In genomic region chr5:108459661-108460170, GRCh38 we compare ENCODE assay signal across 19 cellular contexts.
DNase-seq lines count a peak whose midpoint lies in the region; ATAC-seq and TF ChIP-seq lines count a peak whose summit lies in the region.
"Had no signal": no experiment of that assay in that cellular context is flagged by ENCODE, and none has a peak within 500 bp of the region (broad histone marks: within the 10 kb centered on the region; RNA-seq: fewer than 3 reads in every experiment).

No MANE protein-coding gene starts in this region.

- POLR2A ChIA-PET in A673 (lab: Charles Lee; ENCODE audit: low non-redundant PET): no interaction called here

- H3K4me1 Mint-ChIP-seq in GM23338: peaks cover 5% of the 10 kb centered on the region; the same call in 1 of the 3 replicates
- H3K4me1 Mint-ChIP-seq in glutamatergic neuron (ENCODE audit: low read depth, unreplicated experiment): peaks cover 8% of the 10 kb centered on the region
- H3K4me1 Mint-ChIP-seq: CD4-positive, CD25-positive, alpha-beta regulatory T cell had no signal

- H3K23ac ChIP-seq in trophoblast cell (ENCODE audit: low read length): no peak overlapping the region

- DNase-seq in A673 (ENCODE audit: low spot score) (peak; percentile 24), GM23338 (ENCODE audit: low spot score) (peak; percentile 5), glutamatergic neuron (no peak), trophoblast cell (peak; percentile 41 to 79), NCI-H187 (lab: John Stamatoyannopoulos, UW) (no peak)
- DNase-seq: CD4-positive, CD25-positive, alpha-beta regulatory T cell; EL; GF-D8; KG1; NCI-H1694; NCI-H2081 treated with DMSO at 0.1 percent for 48 hours; NCI-H2171 treated with DMSO at 0.1 percent for 48 hours; NCI-H446; Peyer's patch had no signal

- H3K4ac ChIP-seq in trophoblast cell (ENCODE audit: low read depth, low read length): no peak overlapping the region

- H3K4me2 ChIP-seq in GM23338: no peak overlapping the region
- no peak overlapping the region for H3K4me2 ChIP-seq in trophoblast cell (ENCODE audit: low read length)
- H3K4me2 ChIP-seq: A549 had no signal

- H3K27ac Mint-ChIP-seq in GM23338 (no peak overlapping the region), glutamatergic neuron (ENCODE audit: unreplicated experiment) (peak overlapping the region; percentile 48)
- H3K27ac Mint-ChIP-seq: CD4-positive, CD25-positive, alpha-beta regulatory T cell had no signal

- CTCF ChIA-PET in A673 (lab: Charles Lee): no interaction called here

- H3K4me3 ChIP-seq in A673 (ENCODE audit: low read depth, low read length, poor library complexity, severe bottlenecking) (no peak overlapping the region), GM23338 (no peak overlapping the region), trophoblast cell (ENCODE audit: low read depth, low read length) (no peak overlapping the region)
- H3K4me3 ChIP-seq: A549, HAP-1, Peyer's patch had no signal

- H3K36me3 Mint-ChIP-seq in GM23338 (ENCODE audit: low read depth): peaks cover 8% of the 10 kb centered on the region
- H3K36me3 Mint-ChIP-seq in glutamatergic neuron (ENCODE audit: unreplicated experiment): peaks cover 3% of the 10 kb centered on the region
- H3K36me3 Mint-ChIP-seq: CD4-positive, CD25-positive, alpha-beta regulatory T cell had no signal

- H4K20me1 ChIP-seq in GM23338 (replicated peaks; ENCODE audit: insufficient read depth): no peaks in the 10 kb centered on the region

- no peak overlapping the region for H2BK12ac ChIP-seq in trophoblast cell (ENCODE audit: low read length)

- no peak overlapping the region for H3K4me3 Mint-ChIP-seq in GM23338
- H3K4me3 Mint-ChIP-seq in glutamatergic neuron (ENCODE audit: unreplicated experiment): peak overlapping the region; percentile 38

- no peaks in the 10 kb centered on the region for H3F3A ChIP-seq in GM23338 (replicated peaks; ENCODE audit: low read depth)

- H3K18ac ChIP-seq in trophoblast cell (ENCODE audit: low read length): no peak overlapping the region

- H3K27ac ChIP-seq in A673 (ENCODE audit: low read depth, low read length, poor library complexity, severe bottlenecking) (no peak overlapping the region), GM23338 (ENCODE audit: low read depth) (no peak overlapping the region), trophoblast cell (ENCODE audit: low read depth, low read length) (no peak overlapping the region)
- H3K27ac ChIP-seq: A549, Peyer's patch had no signal

- intact Hi-C loops in A673 (cut with micrococcal nuclease; ENCODE audit: unreplicated experiment): no loop called here

- no peak overlapping the region for H4K12ac ChIP-seq in trophoblast cell (ENCODE audit: low read depth, low read length)

- H2AFZ ChIP-seq in GM23338 (no peak overlapping the region), trophoblast cell (ENCODE audit: insufficient read depth, low read length, poor library complexity) (no peak overlapping the region)

- no peak overlapping the region for H3K9ac ChIP-seq in trophoblast cell (ENCODE audit: low read length)

- no peak overlapping the region for H4K8ac ChIP-seq in trophoblast cell (ENCODE audit: low read depth, low read length)

- H2AK5ac ChIP-seq in trophoblast cell (ENCODE audit: low read length): no peak overlapping the region

- H3K27me3 ChIP-seq in A673 (replicated peaks; ENCODE audit: insufficient read depth, low read depth, low read length, poor library complexity) (no peaks in the 10 kb centered on the region), GM23338 (ENCODE audit: insufficient read depth) (no peaks in the 10 kb centered on the region), trophoblast cell (ENCODE audit: insufficient read depth, low read length) (no peaks in the 10 kb centered on the region)
- H3K27me3 ChIP-seq: Peyer's patch had no signal

- no TSS peak for BruUV-seq in A673 (replicated peaks; lab: Mats Ljungman, UMichigan)

- no peak overlapping the region for H2BK120ac ChIP-seq in trophoblast cell (ENCODE audit: insufficient read depth, low read length, poor library complexity)

- H3K4me1 ChIP-seq in A673 (ENCODE audit: insufficient read depth, low read length, poor library complexity, severe bottlenecking) (no peaks in the 10 kb centered on the region), GM23338 (ENCODE audit: insufficient read depth) (no peaks in the 10 kb centered on the region), trophoblast cell (ENCODE audit: control insufficient read depth in 1 of 2, insufficient read depth in 2 of 2, low read length in 2 of 2) (no peaks in the 10 kb centered on the region)
- H3K4me1 ChIP-seq: A549, HAP-1, Peyer's patch had no signal

- ATAC-seq in GM23338 (no peak), HG02763 (IDR thresholded peaks at IDR 0.05; ENCODE audit: unreplicated experiment) (no peak), GM18858 (IDR thresholded peaks at IDR 0.05; ENCODE audit: unreplicated experiment) (no peak), HG03045 (IDR thresholded peaks at IDR 0.05; ENCODE audit: unreplicated experiment) (no peak)
- ATAC-seq: A549 had no signal

- peaks cover 7% of the 10 kb centered on the region; the same call in 1 of the 2 replicates for H3K9me2 ChIP-seq in GM23338 (ENCODE audit: insufficient read depth)

- H3K9me3 ChIP-seq in A673 (ENCODE audit: low read depth, low read length, poor library complexity, severe bottlenecking) (no peaks in the 10 kb centered on the region), trophoblast cell (ENCODE audit: insufficient read depth, low read depth, low read length) (no peaks in the 10 kb centered on the region)
- H3K9me3 ChIP-seq: A549, Peyer's patch had no signal

- no peaks in the 10 kb centered on the region for H3K27me3 Mint-ChIP-seq in GM23338 (ENCODE audit: insufficient read depth, low read depth, poor library complexity)
- H3K27me3 Mint-ChIP-seq in glutamatergic neuron (ENCODE audit: unreplicated experiment): peaks cover 3% of the 10 kb centered on the region
- H3K27me3 Mint-ChIP-seq: CD4-positive, CD25-positive, alpha-beta regulatory T cell had no signal

- H3K14ac ChIP-seq in trophoblast cell (ENCODE audit: low read length): no peak overlapping the region

- H3K36me3 ChIP-seq in A673 (ENCODE audit: insufficient read depth, low read length, poor library complexity, severe bottlenecking) (no peaks in the 10 kb centered on the region), GM23338 (ENCODE audit: insufficient read depth) (no peaks in the 10 kb centered on the region), trophoblast cell (ENCODE audit: control insufficient read depth in 1 of 2, insufficient read depth in 2 of 2, low read length in 2 of 2) (no peaks in the 10 kb centered on the region)
- H3K36me3 ChIP-seq: HAP-1, Peyer's patch had no signal

- no peak overlapping the region for H4K91ac ChIP-seq in trophoblast cell (ENCODE audit: low read depth, low read length)

- no peaks in the 10 kb centered on the region for H3K79me2 ChIP-seq in GM23338 (replicated peaks; ENCODE audit: insufficient read depth)
- H3K79me2 ChIP-seq in trophoblast cell (ENCODE audit: control insufficient read depth, insufficient read depth, low read length, poor library complexity): no peaks in the 10 kb centered on the region

- H3K79me1 ChIP-seq in trophoblast cell (ENCODE audit: low read length): no peaks in the 10 kb centered on the region

- H3K9me3 Mint-ChIP-seq in GM23338 (peaks cover 21% of the 10 kb centered on the region), glutamatergic neuron (ENCODE audit: unreplicated experiment) (peaks cover 6% of the 10 kb centered on the region)

- TF ChIP-seq CTCF in A673 (conservative IDR thresholded peaks at IDR 0.05; ENCODE audit: low read depth, low read length): no peak
- TF ChIP-seq CTCF in GM23338 (conservative IDR thresholded peaks at IDR 0.05; ENCODE audit: low read depth in 2 of 2): no peak
- no peak for TF ChIP-seq CTCF in glutamatergic neuron (IDR thresholded peaks at IDR 0.05; ENCODE audit: partially characterized antibody, unreplicated experiment)

- no peak overlapping the region for H2BK5ac ChIP-seq in trophoblast cell (ENCODE audit: low read depth, low read length, poor library complexity)

- whole genome bisulfite sequencing in trophoblast cell (ENCODE audit: extremely low coverage, insufficient coverage, insufficient read length): no CpG with 5 or more reads among the region's 2 CpGs

TF ChIP-seq in GM23338, 12 proteins besides CTCF, POLR2A, EP300 and RAD21 (continues in another document):
- TF ChIP-seq POLR2AphosphoS5 (IDR thresholded peaks at IDR 0.05; ENCODE audit: low read depth): no peak
- TF ChIP-seq EZH2 (IDR thresholded peaks at IDR 0.05; ENCODE audit: low read depth, unreplicated experiment): no peak
- TF ChIP-seq ZNF331 (CRISPR knock-in tag; IDR thresholded peaks at IDR 0.05; ENCODE audit: low read depth): no peak
- TF ChIP-seq JUNB (IDR thresholded peaks at IDR 0.05; ENCODE audit: unreplicated experiment): no peak
- no peak for TF ChIP-seq STAT1 (IDR thresholded peaks at IDR 0.05; ENCODE audit: unreplicated experiment)
- no peak for TF ChIP-seq CREB1 (CRISPR knock-in tag; IDR thresholded peaks at IDR 0.05; ENCODE audit: low read depth)
- no peak for TF ChIP-seq REST (IDR thresholded peaks at IDR 0.05; ENCODE audit: unreplicated experiment)
- no peak for TF ChIP-seq NANOG (IDR thresholded peaks at IDR 0.05; ENCODE audit: borderline replicate concordance)

Comparison
In these comparisons a context has a peak if more than half of its experiments do, and no peak if none do; other contexts are left out.
1. DNase-seq: peak in A673 (single experiment), GM23338 (single experiment) and trophoblast cell (2 of 2); none in glutamatergic neuron (single experiment) and NCI-H187 (0 of 2).